In genomic region chr9:111280795-111281194, GRCh38 we compare ENCODE assay signal across 7 cellular contexts. TPM values are rescaled to one million over a fixed set of nuclear protein-coding genes. Genes with fewer than 3 reads are reported as not detected.
"Had no signal": no experiment of that assay in that cellular context is flagged by ENCODE, and none has a peak within 500 bp of the region (broad histone marks: within the 10 kb centered on the region; RNA-seq: fewer than 3 reads in every experiment).

No MANE protein-coding gene starts in this region.

RNA-seq across cellular contexts. Expression of gene OR2K2, which starts 49.2 kb away (rescaled TPM):
- total RNA-seq: GM23248, GM23338, H1, H4, H7, H9, HFFc6 had no signal
- polyA plus RNA-seq: GM23248, GM23338, H1 had no signal
